Comparison of ENCODE assay signal across 8 cellular contexts in genomic region chr15:72197460-72198409, GRCh38. TPM values are rescaled to one million over a fixed set of nuclear protein-coding genes. Genes with fewer than 3 reads are reported as not detected.
DNase-seq lines count a peak whose midpoint lies in the region; ATAC-seq and TF ChIP-seq lines count a peak whose summit lies in the region.

Gene GRAMD2A (minus strand): TSS chr15:72197787.

- H3K27ac Mint-ChIP-seq in GM23338, result no peak within 1 kb of the TSS
- H3K27ac Mint-ChIP-seq in endodermal cell, result peak within 1 kb of the TSS; percentile 83

- peaks cover 38% of the 10 kb centered on the region for H3K4me1 ChIP-seq in BLaER1
- peaks cover 15% of the 10 kb centered on the region; the same call in 1 of the 2 replicates for H3K4me1 ChIP-seq in GM23338 (ENCODE audit: insufficient read depth)
- no peaks in the 10 kb centered on the region for H3K4me1 ChIP-seq in endodermal cell (ENCODE audit: control insufficient read depth, insufficient read depth, low read length)
- peaks cover 25% of the 10 kb centered on the region for H3K4me1 ChIP-seq in testis

- H3K9ac ChIP-seq in BLaER1, result no peak within 1 kb of the TSS
- H3K9ac ChIP-seq in endodermal cell (ENCODE audit: extremely low read depth, low read length, poor library complexity, severe bottlenecking), result no peak within 1 kb of the TSS

- H3K36me3 ChIP-seq in BLaER1 (peaks cover 50% of the 10 kb centered on the region), GM23338 (ENCODE audit: insufficient read depth) (peaks cover 27% of the 10 kb centered on the region), endodermal cell (ENCODE audit: control insufficient read depth, insufficient read depth, low read length) (peaks cover 44% of the 10 kb centered on the region), testis (ENCODE audit: low read depth, missing control alignments) (no peaks in the 10 kb centered on the region)

- no peaks in the 10 kb centered on the region for H3K9me3 ChIP-seq in BLaER1
- H3K9me3 ChIP-seq in endodermal cell (ENCODE audit: control insufficient read depth, low read length), result no peaks in the 10 kb centered on the region
- no peaks in the 10 kb centered on the region for H3K9me3 ChIP-seq in testis

- peak within 1 kb of the TSS; percentile 28; the same call in 1 of the 2 replicates for H3K4me2 ChIP-seq in BLaER1
- peak within 1 kb of the TSS; percentile 95 for H3K4me2 ChIP-seq in GM23338

- no peaks in the 10 kb centered on the region for H3K9me2 ChIP-seq in GM23338 (ENCODE audit: insufficient read depth)

- H3K27me3 ChIP-seq in BLaER1, result peaks cover 38% of the 10 kb centered on the region
- peaks cover 21% of the 10 kb centered on the region for H3K27me3 ChIP-seq in GM23338 (ENCODE audit: insufficient read depth)
- peaks cover 9% of the 10 kb centered on the region for H3K27me3 ChIP-seq in endodermal cell (ENCODE audit: control insufficient read depth, insufficient read depth, low read length, poor library complexity, severe bottlenecking)
- no peaks in the 10 kb centered on the region for H3K27me3 ChIP-seq in testis

- DNase-seq in GM23338 (ENCODE audit: low spot score) (peak; percentile 89), T1000 (lab: John Stamatoyannopoulos, UW) (peak; percentile 63), endodermal cell (peak; percentile 91), midbrain (lab: John Stamatoyannopoulos, UW) (peak; percentile 14), testis (peak; percentile 22), cerebellar nuclear complex (lab: John Stamatoyannopoulos, UW) (no peak)

- TF ChIP-seq CTCF in GM23338 (conservative IDR thresholded peaks at IDR 0.05; ENCODE audit: low read depth in 2 of 2) (no peak), endodermal cell (conservative IDR thresholded peaks at IDR 0.05) (peak; percentile 14), testis (IDR thresholded peaks at IDR 0.05) (no peak)

- H3F3A ChIP-seq in GM23338 (replicated peaks; ENCODE audit: low read depth), result peaks cover 58% of the 10 kb centered on the region

- H3K79me2 ChIP-seq in GM23338 (replicated peaks; ENCODE audit: insufficient read depth), result no peaks in the 10 kb centered on the region

- intact Hi-C loops in testis (cut with DNase I; ENCODE audit: low total_unique reads), result loop anchor here (5.0 kb wide), 1 partner anchor 180 kb away; the partner anchor contains the start of gene HEXA

- peaks cover 48% of the 10 kb centered on the region for H3K27me3 Mint-ChIP-seq in GM23338 (ENCODE audit: insufficient read depth, low read depth, poor library complexity)
- H3K27me3 Mint-ChIP-seq in endodermal cell (ENCODE audit: insufficient read depth), result peaks cover 19% of the 10 kb centered on the region

- H3K4me3 ChIP-seq in BLaER1 (0 out of 2 replicates have a peak within 1 kb of the TSS, but pooled peaks have one; percentile 18), GM23338 (peak within 1 kb of the TSS; percentile 78), endodermal cell (ENCODE audit: low read length) (peak within 1 kb of the TSS; percentile 69), testis (peak within 1 kb of the TSS; percentile 46 to 59)

- H4K20me1 ChIP-seq in BLaER1 (peaks cover 61% of the 10 kb centered on the region), GM23338 (replicated peaks; ENCODE audit: insufficient read depth) (peaks cover 34% of the 10 kb centered on the region)

- H2AFZ ChIP-seq in GM23338, result peak within 1 kb of the TSS; percentile 96

- peak within 1 kb of the TSS; percentile 85 for H3K4me3 Mint-ChIP-seq in GM23338
- peak within 1 kb of the TSS; percentile 55 for H3K4me3 Mint-ChIP-seq in endodermal cell

- TF ChIP-seq POLR2A in testis (IDR thresholded peaks at IDR 0.05), result no peak

- WGBS in endodermal cell (ENCODE audit: insufficient coverage in 1 of 2, insufficient read length in 1 of 2), 2 experiments, result 10 to 21% methylated on average over 30 to 83 of the region's 85 CpGs
- WGBS in testis, 2 donors, result 8 to 14% methylated on average over 24 to 84 of the region's 85 CpGs

- ATAC-seq in GM23338 (peak; percentile 75), GM21737 (IDR thresholded peaks at IDR 0.05; ENCODE audit: unreplicated experiment) (no peak)

- H3K36me3 Mint-ChIP-seq in GM23338 (ENCODE audit: low read depth), result peaks cover 48% of the 10 kb centered on the region
- H3K36me3 Mint-ChIP-seq in endodermal cell (ENCODE audit: low read depth), result peaks cover 41% of the 10 kb centered on the region

- no peak within 1 kb of the TSS for H3K27ac ChIP-seq in BLaER1
- peak within 1 kb of the TSS; percentile 70 for H3K27ac ChIP-seq in GM23338 (ENCODE audit: low read depth)
- H3K27ac ChIP-seq in endodermal cell (ENCODE audit: low read depth, low read length), result no peak within 1 kb of the TSS
- no peak within 1 kb of the TSS for H3K27ac ChIP-seq in testis

- H3K4me1 Mint-ChIP-seq in GM23338 (peaks cover 21% of the 10 kb centered on the region), endodermal cell (peaks cover 11% of the 10 kb centered on the region)

- H3K9me3 Mint-ChIP-seq in GM23338 (peaks cover 3% of the 10 kb centered on the region; the same call in 1 of the 3 replicates), endodermal cell (no peaks in the 10 kb centered on the region)

TF ChIP-seq in GM23338, 12 proteins besides CTCF, POLR2A, EP300 and RAD21:
- no peak for TF ChIP-seq JUNB (IDR thresholded peaks at IDR 0.05; ENCODE audit: unreplicated experiment)
- peak; percentile 53 for TF ChIP-seq POLR2AphosphoS5 (IDR thresholded peaks at IDR 0.05; ENCODE audit: low read depth)
- TF ChIP-seq EZH2phosphoT487 (IDR thresholded peaks at IDR 0.05; ENCODE audit: unreplicated experiment), result no peak

RNA-seq across cellular contexts. Expression of gene GRAMD2A, which starts in this region (rescaled TPM):
- 2.8 and 3.3 TPM in 2 replicates for total RNA-seq in GM23338 (2014; rRNA removed; shearing (Covaris generic))
- 0.70 and 0.71 TPM in 2 replicates for polyA plus RNA-seq in GM23338 (2016; fragmentation: Nextera tagmentation; extraction: Ambion mirVana)
- 1 to 10 TPM; 2.0 TPM for total RNA-seq in endodermal cell
- 1.0 TPM for polyA plus RNA-seq in endodermal cell (2013, experiment 1 of 2)
- polyA plus RNA-seq in endodermal cell (2013, experiment 2 of 2), result 0.54 TPM
- 1 to 10 TPM in 1 of 2 donors, under 1 TPM in 1; 0.31 to 1.4 TPM for total RNA-seq in testis
- polyA plus RNA-seq in testis (ENCODE audit: insufficient read depth, low read depth, low replicate concordance), result 3.1 TPM

Comparison
In these comparisons a context has a peak if more than half of its experiments do, and no peak if none do; other contexts are left out.
1. H3K4me3 ChIP-seq: peak in every context shown above with its lines; median percentile 78 in GM23338; 69 in endodermal cell; 52 in testis; 18 in BLaER1.
2. DNase-seq: peak in GM23338 (single experiment), T1000 (single experiment), endodermal cell (single experiment), midbrain (single experiment) and testis (single experiment); none in cerebellar nuclear complex (0 of 2).